Comparison of ENCODE assay signal across 25 cellular contexts in genomic region chr5:79481574-79481973, GRCh38. TPM values are rescaled to one million over a fixed set of nuclear protein-coding genes. Genes with fewer than 3 reads are reported as not detected.
DNase-seq lines count a peak whose midpoint lies in the region; ATAC-seq, FAIRE-seq and TF ChIP-seq lines count a peak whose summit lies in the region.
"Had no signal": no experiment of that assay in that cellular context is flagged by ENCODE, and none has a peak within 500 bp of the region (broad histone marks: within the 10 kb centered on the region; RNA-seq: fewer than 3 reads in every experiment).

No MANE protein-coding gene starts in this region.

- H3K9ac ChIP-seq in endodermal cell (ENCODE audit: extremely low read depth, low read length, poor library complexity, severe bottlenecking), result no peak overlapping the region

- H3K4me1 ChIP-seq in endodermal cell (ENCODE audit: control insufficient read depth, insufficient read depth, low read length), result no peaks in the 10 kb centered on the region
- peaks cover 43% of the 10 kb centered on the region for H3K4me1 ChIP-seq in psoas muscle

- ATAC-seq in left ventricle myocardium superior (peak; percentile 90), psoas muscle (peak; percentile 93 to 97 (median 96))
- ATAC-seq: A549, Panc1 had no signal

- DNase-seq in GM18507 (ENCODE audit: extremely low spot score, insufficient read length, low read depth), result no peak
- DNase-seq in endodermal cell, result no peak
- DNase-seq in left ventricle myocardium superior, result no peak
- DNase-seq in psoas muscle, result no peak
- no peak for DNase-seq in hypothalamus (lab: John Stamatoyannopoulos, UW)
- DNase-seq in urothelium cell line (ENCODE audit: low spot score), result no peak
- no peak for DNase-seq in stimulated activated CD4-positive, alpha-beta T cell treated with anti-CD3 and anti-CD28 coated beads, Interleukin-15, amount 100 ng/mL, for 24 hours
- DNase-seq: DMS53; GDM1; MV-4-11; NCI-H1105 treated with DMSO at 0.1 percent for 48 hours; NCI-H1694; NCI-H2081; NCI-H510A; NCI-H774; NK-92 treated with Interleukin-12 subunit alpha and Interleukin-12 subunit beta, amount 100 ng/mL, for 24 hours; SJCRH30 had no signal

- TF ChIP-seq CTCF in endodermal cell (conservative IDR thresholded peaks at IDR 0.05) (no peak), psoas muscle (IDR thresholded peaks at IDR 0.05) (no peak)

- H3K27ac ChIP-seq in endodermal cell (ENCODE audit: low read depth, low read length), result no peak overlapping the region
- peak overlapping the region; percentile 93 for H3K27ac ChIP-seq in psoas muscle
- H3K27ac ChIP-seq: A549, SJCRH30 had no signal

- no peaks in the 10 kb centered on the region for H3K36me3 ChIP-seq in endodermal cell (ENCODE audit: control insufficient read depth, insufficient read depth, low read length)
- no peaks in the 10 kb centered on the region for H3K36me3 ChIP-seq in psoas muscle (ENCODE audit: insufficient read depth in 1 of 2, low read depth in 1 of 2)
- H3K36me3 ChIP-seq: SJCRH30 had no signal

- H3K27ac Mint-ChIP-seq in endodermal cell, result peak overlapping the region; percentile 60
- H3K27ac Mint-ChIP-seq: B cell, CD14-positive monocyte, IgD-negative memory B cell had no signal

- H3K9me3 ChIP-seq in endodermal cell (ENCODE audit: control insufficient read depth, low read length), result no peaks in the 10 kb centered on the region
- no peaks in the 10 kb centered on the region for H3K9me3 ChIP-seq in psoas muscle
- H3K9me3 ChIP-seq: A549 had no signal

- no peaks in the 10 kb centered on the region for H3K27me3 ChIP-seq in endodermal cell (ENCODE audit: control insufficient read depth, insufficient read depth, low read length, poor library complexity, severe bottlenecking)
- H3K27me3 ChIP-seq in psoas muscle (ENCODE audit: insufficient read depth in 3 of 3, low read length in 2 of 3), result no peaks in the 10 kb centered on the region
- H3K27me3 ChIP-seq: SJCRH30 had no signal

- peaks cover 33% of the 10 kb centered on the region for H3K4me1 Mint-ChIP-seq in endodermal cell
- H3K4me1 Mint-ChIP-seq: B cell, CD14-positive monocyte, IgD-negative memory B cell had no signal

- H3K27me3 Mint-ChIP-seq in endodermal cell (ENCODE audit: insufficient read depth), result no peaks in the 10 kb centered on the region
- H3K27me3 Mint-ChIP-seq: IgD-negative memory B cell had no signal

- H3K36me3 Mint-ChIP-seq in endodermal cell (ENCODE audit: low read depth), result peaks cover 10% of the 10 kb centered on the region
- H3K36me3 Mint-ChIP-seq: CD14-positive monocyte had no signal

- FAIRE-seq in GM18507 (lab: Jason Lieb, UNC) (peak; percentile 21), urothelium cell line (lab: Jason Lieb, UNC) (no peak)
- FAIRE-seq: A549, D721Med, GM19239, H1 had no signal

- H3K4me3 Mint-ChIP-seq in endodermal cell, result no peak overlapping the region
- H3K4me3 Mint-ChIP-seq: B cell, CD14-positive monocyte, IgD-negative memory B cell had no signal

- WGBS in endodermal cell (ENCODE audit: insufficient coverage in 1 of 2, insufficient read length in 1 of 2), 2 experiments, result 93 to 100% methylated on average over 1 of the region's 1 CpG
- 38 to 75% (median 60%) methylated on average over 1 of the region's 1 CpG for WGBS in psoas muscle, 3 donors

- peaks cover 2% of the 10 kb centered on the region for H3K9me3 Mint-ChIP-seq in endodermal cell

- intact Hi-C loops in left ventricle myocardium superior (cut with micrococcal nuclease), result no loop called here
- intact Hi-C loops in psoas muscle (cut with DNase I), result no loop called here

- H3K4me3 ChIP-seq in endodermal cell (ENCODE audit: low read length) (no peak overlapping the region), psoas muscle (peak overlapping the region; percentile 56)
- H3K4me3 ChIP-seq: A549, SJCRH30 had no signal

RNA-seq across cellular contexts. Expression of gene HOMER1, which starts 32.4 kb away (rescaled TPM):
- total RNA-seq in endodermal cell (10 to 100 TPM; 42.4 to 43.3 TPM), left ventricle myocardium superior (59.5 TPM), psoas muscle (10 to 100 TPM; 32.7 to 52.4 (median 36.2) TPM)
- polyA plus RNA-seq in endodermal cell (2013, experiment 1 of 2), result 17.7 TPM
- 20.7 TPM for polyA plus RNA-seq in endodermal cell (2013, experiment 2 of 2)
- 10 to 100 TPM in 2 of 3 donors, 1 to 10 TPM in 1; 3.2 to 36.5 (median 11.1) TPM for polyA plus RNA-seq in psoas muscle
